In the genomic region with DNA sequence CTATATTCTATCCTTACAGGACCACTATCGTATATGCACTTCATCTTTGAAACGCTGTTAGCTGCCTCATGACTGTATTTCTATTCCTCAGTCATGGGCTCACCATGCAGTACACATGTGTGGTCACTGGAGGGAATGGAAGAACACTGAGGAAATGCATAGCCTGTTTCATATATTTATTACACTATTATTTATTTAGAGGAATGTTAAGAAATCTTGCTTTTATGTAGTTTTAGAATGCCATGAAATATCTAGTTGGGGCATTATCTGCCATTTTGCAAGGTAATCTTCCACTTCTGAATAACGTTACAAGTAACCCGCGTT, we compare ENCODE assay signal across 23 cellular contexts.
DNase-seq lines count a peak whose midpoint lies in the region; ATAC-seq and TF ChIP-seq lines count a peak whose summit lies in the region.
"Had no signal": no experiment of that assay in that cellular context is flagged by ENCODE, and none has a peak within 500 bp of the region (broad histone marks: within the 10 kb centered on the region; RNA-seq: fewer than 3 reads in every experiment).

No MANE protein-coding gene starts in this region.

- no peaks in the 10 kb centered on the region for H3K27me3 Mint-ChIP-seq in osteocyte (ENCODE audit: unreplicated experiment)
- H3K27me3 Mint-ChIP-seq: CD4-positive, CD25-positive, alpha-beta regulatory T cell; natural killer cell treated with Interleukin-12 subunit alpha and Interleukin-12 subunit beta and Interleukin-15 and Interleukin-18, amount 100 ng/mL, for 72 hours; stimulated activated naive CD8-positive, alpha-beta T cell treated with anti-CD3 and anti-CD28 coated beads, Interleukin-15, Interleukin-2, amounts not matched to agents 100 ng/mL and 50 ng/mL, for 24 hours had no signal

- H3K4me1 Mint-ChIP-seq in osteocyte (ENCODE audit: unreplicated experiment) = peaks cover 63% of the 10 kb centered on the region

- no peaks in the 10 kb centered on the region for H3K9me2 ChIP-seq in PC-3 (replicated peaks; ENCODE audit: low read length)

- H3F3A ChIP-seq in PC-3 (ENCODE audit: low read length, unreplicated experiment) = peaks cover 3% of the 10 kb centered on the region

- no TSS peak for BruUV-seq in PC-3 (replicated peaks; lab: Mats Ljungman, UMichigan)

- ATAC-seq in PC-3 (no peak; the same call in 1 of the 2 replicates), HG03354 (IDR thresholded peaks at IDR 0.05; ENCODE audit: poor library complexity, severe bottlenecking, unreplicated experiment) (no peak)
- ATAC-seq: GM23338; natural killer cell treated with Interleukin-12 subunit alpha and Interleukin-12 subunit beta and Interleukin-15 and Interleukin-18, amount 100 ng/mL, for 72 hours; right cardiac atrium had no signal

- no peaks in the 10 kb centered on the region; the same call in 1 of the 2 replicates for H3K79me2 ChIP-seq in PC-3 (ENCODE audit: low read length)

- CTCF ChIA-PET in PC-3 (lab: Charles Lee) = no interaction called here

- no peak overlapping the region for H2AFZ ChIP-seq in PC-3 (ENCODE audit: low read length)
- H2AFZ ChIP-seq: GM23338 had no signal

- POLR2A ChIA-PET in PC-3 (lab: Charles Lee; ENCODE audit: unreplicated experiment) = no interaction called here

- H3K9me3 ChIP-seq in PC-3 (ENCODE audit: low read length) = no peaks in the 10 kb centered on the region

- no peaks in the 10 kb centered on the region for H3K9me3 Mint-ChIP-seq in osteocyte (ENCODE audit: unreplicated experiment)
- H3K9me3 Mint-ChIP-seq: CD4-positive, CD25-positive, alpha-beta regulatory T cell; GM23338; natural killer cell treated with Interleukin-12 subunit alpha and Interleukin-12 subunit beta and Interleukin-15 and Interleukin-18, amount 100 ng/mL, for 72 hours; stimulated activated naive CD8-positive, alpha-beta T cell treated with anti-CD3 and anti-CD28 coated beads, Interleukin-15, Interleukin-2, amounts not matched to agents 100 ng/mL and 50 ng/mL, for 24 hours had no signal

- intact Hi-C loops in PC-3 (cut with micrococcal nuclease) = no loop called here

- peaks cover 2% of the 10 kb centered on the region for H3K36me3 Mint-ChIP-seq in osteocyte (ENCODE audit: unreplicated experiment)
- H3K36me3 Mint-ChIP-seq: natural killer cell treated with Interleukin-12 subunit alpha and Interleukin-12 subunit beta and Interleukin-15 and Interleukin-18, amount 100 ng/mL, for 72 hours had no signal

- no peaks in the 10 kb centered on the region for H3K36me3 ChIP-seq in PC-3 (ENCODE audit: low read depth, low read length)

- H3K27ac ChIP-seq in PC-3 (ENCODE audit: low read length) (peak overlapping the region; percentile 56), epithelial cell of prostate (peak overlapping the region; percentile 59)

- H3K4me1 ChIP-seq in PC-3 (ENCODE audit: insufficient read depth, low read length) = peaks cover 37% of the 10 kb centered on the region

- no peaks in the 10 kb centered on the region for H3K27me3 ChIP-seq in PC-3 (ENCODE audit: low read length)

- no peak overlapping the region for H3K4me3 Mint-ChIP-seq in osteocyte (ENCODE audit: unreplicated experiment)
- H3K4me3 Mint-ChIP-seq: CD4-positive, CD25-positive, alpha-beta regulatory T cell; GM23338; natural killer cell treated with Interleukin-12 subunit alpha and Interleukin-12 subunit beta and Interleukin-15 and Interleukin-18, amount 100 ng/mL, for 72 hours; stimulated activated naive CD8-positive, alpha-beta T cell treated with anti-CD3 and anti-CD28 coated beads, Interleukin-15, Interleukin-2, amounts not matched to agents 100 ng/mL and 50 ng/mL, for 24 hours had no signal

- H3K27ac Mint-ChIP-seq in osteocyte (ENCODE audit: unreplicated experiment) = no peak overlapping the region
- H3K27ac Mint-ChIP-seq: CD4-positive, CD25-positive, alpha-beta regulatory T cell; GM23338; natural killer cell treated with Interleukin-12 subunit alpha and Interleukin-12 subunit beta and Interleukin-15 and Interleukin-18, amount 100 ng/mL, for 72 hours; stimulated activated naive CD8-positive, alpha-beta T cell treated with anti-CD3 and anti-CD28 coated beads, Interleukin-15, Interleukin-2, amounts not matched to agents 100 ng/mL and 50 ng/mL, for 24 hours had no signal

- DNase-seq in DMS53 (lab: John Stamatoyannopoulos, UW) (peak; percentile 9), DMS53 treated with DMSO at 0.1 percent for 48 hours (lab: John Stamatoyannopoulos, UW; ENCODE audit: unreplicated experiment) (no peak), PC-3 (peak; percentile 14), epithelial cell of prostate (ENCODE audit: low read depth, low spot score) (no peak), osteocyte (ENCODE audit: extremely low spot score, unreplicated experiment) (no peak), NCI-H2196 (lab: John Stamatoyannopoulos, UW; ENCODE audit: unreplicated experiment) (no peak), mucosa of gallbladder (ENCODE audit: low spot score) (no peak)
- DNase-seq: 8988T; activated CD4-positive, alpha-beta T cell treated with anti-CD3 and anti-CD28 coated beads for 1 hour; activated effector memory CD4-positive, alpha-beta T cell treated with anti-CD3 and anti-CD28 coated beads, Interleukin-2, amount 50 U/mL, for 16 hours; amniotic stem cell; CD4-positive, CD25-positive, alpha-beta regulatory T cell; cerebellar nuclear complex; DMS79; KG1; NCI-H1436; right cardiac atrium; T1000 had no signal

- H3K9ac ChIP-seq in PC-3 (ENCODE audit: low read length) = no peak overlapping the region

- H3K4me3 ChIP-seq in PC-3 (ENCODE audit: low read length) = no peak overlapping the region
- H3K4me3 ChIP-seq: GM23338, lung had no signal

- H3K4me2 ChIP-seq in PC-3 (ENCODE audit: low read length) = peak overlapping the region; percentile 50
- H3K4me2 ChIP-seq: GM23338 had no signal

- TF ChIP-seq CTCF in PC-3 (conservative IDR thresholded peaks at IDR 0.05; ENCODE audit: low read depth, low read length) = peak; percentile 21; the same call in 1 of the 2 replicates
- peak; percentile 44 for TF ChIP-seq CTCF in osteocyte (IDR thresholded peaks at IDR 0.05)

- H4K20me1 ChIP-seq in PC-3 (ENCODE audit: low read length) = no peaks in the 10 kb centered on the region

Comparison
In these comparisons a context has a peak if more than half of its experiments do, and no peak if none do; other contexts are left out.
1. DNase-seq: peak in DMS53 (single experiment) and PC-3 (single experiment); none in DMS53 treated with DMSO at 0.1 percent for 48 hours (single experiment), epithelial cell of prostate (single experiment), osteocyte (single experiment), NCI-H2196 (single experiment) and mucosa of gallbladder (single experiment).